In genomic region chr5:104179057-104179456, GRCh38 we compare ENCODE assay signal across 1 cellular context.
A peak's percentile ranks its signal among the peaks of the same experiment; 100 is the strongest.
TF ChIP-seq lines count a peak whose summit lies in the region.

No MANE protein-coding gene starts in this region.

TF ChIP-seq in GM12878, 131 proteins besides CTCF, POLR2A, EP300 and RAD21 (continued from another document):
- TF ChIP-seq ATF2 (IDR thresholded peaks at IDR 0.05; ENCODE audit: low read length) (no peak), STAT3 (IDR thresholded peaks at IDR 0.05; ENCODE audit: low read depth, low read length) (no peak), SPI1 (IDR thresholded peaks at IDR 0.05; ENCODE audit: borderline replicate concordance, insufficient read depth, low read depth, low read length) (no peak), CREM (IDR thresholded peaks at IDR 0.05; ENCODE audit: low read depth) (no peak), PML (IDR thresholded peaks at IDR 0.05; ENCODE audit: low read length) (no peak), PKNOX1 (IDR thresholded peaks at IDR 0.05) (peak; percentile 44; the same call in 1 of the 2 replicates), NBN (IDR thresholded peaks at IDR 0.05) (0 out of 2 replicates have a peak, but pooled peaks have one; percentile 41), SMC3 (IDR thresholded peaks at IDR 0.05; ENCODE audit: borderline replicate concordance, low read length) (peak; percentile 64; the same call in 1 of the 2 replicates), ATF7 (IDR thresholded peaks at IDR 0.05; ENCODE audit: low read depth) (no peak), JUNB (IDR thresholded peaks at IDR 0.05) (no peak)
TF ChIP-seq in GM12878: peak in this region for 6.
